8 cellular contexts compared by ENCODE assay signal in genomic region chr1:197776348-197777082, GRCh38. TPM values are rescaled to one million over a fixed set of nuclear protein-coding genes. Genes with fewer than 3 reads are reported as not detected.
DNase-seq lines count a peak whose midpoint lies in the region; ATAC-seq and TF ChIP-seq lines count a peak whose summit lies in the region.

No MANE protein-coding gene starts in this region.

- DNase-seq in ELR (ENCODE audit: low read depth) (peak; percentile 91), NCI-H226 (peak; percentile 75), amniotic epithelial cell (ENCODE audit: low read depth) (peak; percentile 67), upper lobe of right lung (no peak), iPS-NIHi7 (ENCODE audit: extremely low spot score) (no peak), NCI-H2029 treated with DMSO at 0.1 percent for 48 hours (lab: John Stamatoyannopoulos, UW) (no peak)

- peak overlapping the region in 1 of 2 donors; percentile 85 for H3K4me3 ChIP-seq in mucosa of rectum (ENCODE audit: low read length in 2 of 2)
- no peak overlapping the region for H3K4me3 ChIP-seq in upper lobe of right lung

- H3K36me3 ChIP-seq in mucosa of rectum (ENCODE audit: control insufficient read depth in 2 of 2, insufficient read depth in 2 of 2, low read length in 2 of 2) (no peaks in the 10 kb centered on the region), upper lobe of right lung (no peaks in the 10 kb centered on the region)

- H3K4me1 ChIP-seq in mucosa of rectum (ENCODE audit: control insufficient read depth in 2 of 2, insufficient read depth in 2 of 2, low read length in 2 of 2) (peaks cover 29 to 33% of the 10 kb centered on the region in 2 donors), upper lobe of right lung (peaks cover 25% of the 10 kb centered on the region)

- H3K9ac ChIP-seq in mucosa of rectum (ENCODE audit: low read depth in 1 of 2, low read length in 2 of 2) = peak overlapping the region; percentile 82 to 94

- peak overlapping the region; percentile 90 to 96 for H3K27ac ChIP-seq in mucosa of rectum (ENCODE audit: low read depth in 2 of 2, low read length in 2 of 2)
- H3K27ac ChIP-seq in upper lobe of right lung = peak overlapping the region; percentile 92

- peak; percentile 32 for ATAC-seq in GM21825 (IDR thresholded peaks at IDR 0.05; ENCODE audit: unreplicated experiment)
- no peak for ATAC-seq in upper lobe of right lung

- no peaks in the 10 kb centered on the region for H3K27me3 ChIP-seq in mucosa of rectum (ENCODE audit: control insufficient read depth in 2 of 2, insufficient read depth in 2 of 2, low read length in 2 of 2)
- H3K27me3 ChIP-seq in upper lobe of right lung = no peaks in the 10 kb centered on the region

- intact Hi-C loops in upper lobe of right lung (cut with DNase I) = no loop called here

- no peak for TF ChIP-seq CTCF in upper lobe of right lung (IDR thresholded peaks at IDR 0.05)

- H3K9me3 ChIP-seq in mucosa of rectum (ENCODE audit: control insufficient read depth in 2 of 2, low read length in 2 of 2) (no peaks in the 10 kb centered on the region), upper lobe of right lung (no peaks in the 10 kb centered on the region)

RNA-seq across cellular contexts. Expression of gene DENND1B, which starts 1.2 kb away (rescaled TPM):
- 20.1 TPM for total RNA-seq in upper lobe of right lung

Comparison
In these comparisons a context has a peak if more than half of its experiments do, and no peak if none do; other contexts are left out.
1. DNase-seq: peak in ELR (single experiment), NCI-H226 (single experiment) and amniotic epithelial cell (single experiment); none in upper lobe of right lung (single experiment), iPS-NIHi7 (single experiment) and NCI-H2029 treated with DMSO at 0.1 percent for 48 hours (single experiment).